Comparison of ENCODE assay signal across 1 cellular context in genomic region chr9:110971705-110972104, GRCh38.
TF ChIP-seq lines count a peak whose summit lies in the region.

No MANE protein-coding gene starts in this region.

TF ChIP-seq in H1, 55 proteins besides CTCF, POLR2A, EP300 and RAD21 (continued from another document):
- TF ChIP-seq SP1 (IDR thresholded peaks at IDR 0.05; ENCODE audit: low read depth, low read length) = no peak
- no peak for TF ChIP-seq RFX5 (IDR thresholded peaks at IDR 0.05; ENCODE audit: borderline replicate concordance, low read depth, low read length)
- TF ChIP-seq TCF12 (IDR thresholded peaks at IDR 0.05; ENCODE audit: low read depth, low read length) = no peak
- no peak for TF ChIP-seq EGR1 (IDR thresholded peaks at IDR 0.05; ENCODE audit: borderline replicate concordance, low read depth, low read length)
- no peak for TF ChIP-seq CBX5 (IDR thresholded peaks at IDR 0.05; ENCODE audit: low read depth, low read length)
- TF ChIP-seq MAFK (IDR thresholded peaks at IDR 0.05; ENCODE audit: low read depth, low read length) = no peak
- TF ChIP-seq NRF1 (IDR thresholded peaks at IDR 0.05; ENCODE audit: low read depth, low read length) = no peak
- TF ChIP-seq KDM1A (IDR thresholded peaks at IDR 0.05; ENCODE audit: borderline replicate concordance, low read length) = no peak
- TF ChIP-seq PHF8 (conservative IDR thresholded peaks at IDR 0.05; ENCODE audit: low read depth, low read length) = no peak
- TF ChIP-seq SP2 (IDR thresholded peaks at IDR 0.05; ENCODE audit: low read length) = no peak
- no peak for TF ChIP-seq POU5F1 (IDR thresholded peaks at IDR 0.05; ENCODE audit: low read depth, low read length)
